In the genomic region with DNA sequence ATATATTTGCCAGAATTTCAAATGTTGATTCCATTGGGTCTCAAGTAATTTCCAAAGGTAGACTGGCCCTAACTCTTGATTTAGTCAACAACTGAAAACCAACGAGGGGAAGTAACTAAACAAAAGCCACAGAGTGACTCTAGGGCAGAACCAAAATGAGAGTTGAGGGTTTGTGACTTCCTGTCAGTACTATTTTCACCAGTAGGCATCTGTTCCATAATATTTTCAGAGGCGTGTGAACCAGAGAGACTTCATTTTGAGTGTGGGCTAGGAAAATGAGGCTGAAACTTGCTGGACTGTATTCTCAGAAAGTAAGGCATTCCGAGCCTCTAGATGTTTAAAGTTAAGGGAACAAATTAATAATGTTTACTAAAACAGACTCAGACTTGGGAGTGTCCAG, we compare ENCODE assay signal across 1 cellular context.
TF ChIP-seq lines count a peak whose summit lies in the region.

No MANE protein-coding gene starts in this region.

TF ChIP-seq in GM12878, 131 proteins besides CTCF, POLR2A, EP300 and RAD21 (continued from another document):
- TF ChIP-seq ZNF592 (IDR thresholded peaks at IDR 0.05) (0 out of 2 replicates have a peak, but pooled peaks have one; percentile 52), IKZF2 (IDR thresholded peaks at IDR 0.05) (peak; percentile 32 to 47; a peak in 3 of 4 replicates), NFIC (IDR thresholded peaks at IDR 0.05; ENCODE audit: low read depth, low read length) (peak; percentile 52), TBL1XR1 (IDR thresholded peaks at IDR 0.05; ENCODE audit: low read depth, low read length) (0 out of 2 replicates have a peak, but pooled peaks have one; percentile 40), ZNF384 (IDR thresholded peaks at IDR 0.05; ENCODE audit: borderline replicate concordance, low read depth, low read length) (no peak)
